ENCODE assay signal across 7 cellular contexts in genomic region chr21:44133708-44134057, GRCh38. TPM values are rescaled to one million over a fixed set of nuclear protein-coding genes. Genes with fewer than 3 reads are reported as not detected.
DNase-seq lines count a peak whose midpoint lies in the region; ATAC-seq and TF ChIP-seq lines count a peak whose summit lies in the region.
"Not testable (repeated sequence)": the region's sequence is repeated elsewhere in the genome, so short reads cannot be mapped to it uniquely, and the experiment has no call there.

No MANE protein-coding gene starts in this region.

- not testable (repeated sequence) for H3K4me1 Mint-ChIP-seq in activated naive CD4-positive, alpha-beta T cell treated with anti-CD3 and anti-CD28 coated beads, Interleukin-2, amount 10 ng/mL, durations not matched to agents 7 days and 5 days

- H3K36me3 Mint-ChIP-seq in activated naive CD4-positive, alpha-beta T cell treated with anti-CD3 and anti-CD28 coated beads, Interleukin-2, amount 10 ng/mL, durations not matched to agents 7 days and 5 days, result not testable (repeated sequence)

- TF ChIP-seq CTCF in GM12864 (IDR thresholded peaks at IDR 0.05; ENCODE audit: low read depth, low read length, missing control alignments); PC-9 (conservative IDR thresholded peaks at IDR 0.05); fibroblast of pulmonary artery (IDR thresholded peaks at IDR 0.05; ENCODE audit: low read length, missing control alignments); lower lobe of right lung (IDR thresholded peaks at IDR 0.05): not testable (repeated sequence)

- intact Hi-C loops in PC-9 (cut with micrococcal nuclease; ENCODE audit: unreplicated experiment); lower lobe of right lung (cut with DNase I): not testable (repeated sequence)

- not testable (repeated sequence) for H3K9me3 Mint-ChIP-seq in activated naive CD4-positive, alpha-beta T cell treated with anti-CD3 and anti-CD28 coated beads, Interleukin-2, amount 10 ng/mL, durations not matched to agents 7 days and 5 days

- peak; percentile 3 for ATAC-seq in HG03025 (IDR thresholded peaks at IDR 0.05; ENCODE audit: low FRiP score, unreplicated experiment)
- peak in 1 of 2 donors; percentile 28 for ATAC-seq in lower lobe of right lung

- not testable (repeated sequence) for H4K20me1 ChIP-seq in GM23248 (ENCODE audit: insufficient read depth); PC-9 (ENCODE audit: insufficient read depth)

- CTCF ChIA-PET in PC-9 (lab: Charles Lee); activated naive CD4-positive, alpha-beta T cell treated with anti-CD3 and anti-CD28 coated beads, Interleukin-2, amount 10 ng/mL, durations not matched to agents 7 days and 5 days (lab: Charles Lee): not testable (repeated sequence)

- TSS peak; percentile 75 for BruUV-seq in PC-9 (replicated peaks; lab: Mats Ljungman, UMichigan)

- H3K4me3 Mint-ChIP-seq in activated naive CD4-positive, alpha-beta T cell treated with anti-CD3 and anti-CD28 coated beads, Interleukin-2, amount 10 ng/mL, durations not matched to agents 7 days and 5 days, result peak overlapping the region; percentile 57

- H3K4me1 ChIP-seq in GM23248 (ENCODE audit: insufficient read depth); PC-9 (replicated peaks; ENCODE audit: insufficient read depth); lower lobe of right lung: not testable (repeated sequence)

- not testable (repeated sequence) for H3K27me3 Mint-ChIP-seq in activated naive CD4-positive, alpha-beta T cell treated with anti-CD3 and anti-CD28 coated beads, Interleukin-2, amount 10 ng/mL, durations not matched to agents 7 days and 5 days

- not testable (repeated sequence) for DNase-seq in GM12864 (ENCODE audit: low read depth); GM23248; PC-9; activated naive CD4-positive, alpha-beta T cell treated with anti-CD3 and anti-CD28 coated beads, Interleukin-2, amount 10 ng/mL, durations not matched to agents 7 days and 5 days; fibroblast of pulmonary artery (ENCODE audit: low read depth); lower lobe of right lung

- not testable (repeated sequence) for H3K36me3 ChIP-seq in GM23248 (ENCODE audit: low read depth); PC-9 (ENCODE audit: low read depth); lower lobe of right lung

- not testable (repeated sequence) for H2AFZ ChIP-seq in GM23248, PC-9

- not testable (repeated sequence) for H3K27ac Mint-ChIP-seq in activated naive CD4-positive, alpha-beta T cell treated with anti-CD3 and anti-CD28 coated beads, Interleukin-2, amount 10 ng/mL, durations not matched to agents 7 days and 5 days

- H3K4me3 ChIP-seq in GM12864 (ENCODE audit: low read depth, low read length) (peak overlapping the region; percentile 44), GM23248 (peak overlapping the region; percentile 51; the same call in 1 of the 2 replicates), fibroblast of pulmonary artery (replicated peaks; ENCODE audit: low read depth, low read length) (peak overlapping the region; percentile 44), lower lobe of right lung (peak overlapping the region; percentile 42)
- H3K4me3 ChIP-seq in PC-9, result not testable (repeated sequence)

- not testable (repeated sequence) for H3K4me2 ChIP-seq in GM23248 (ENCODE audit: unreplicated experiment); PC-9

- POLR2A ChIA-PET in PC-9 (lab: Charles Lee; ENCODE audit: unreplicated experiment), result not testable (repeated sequence)

- not testable (repeated sequence) for H3K9me2 ChIP-seq in GM23248 (ENCODE audit: insufficient read depth); PC-9 (ENCODE audit: insufficient read depth)

- not testable (repeated sequence) for H3K79me2 ChIP-seq in GM23248 (ENCODE audit: insufficient read depth); PC-9 (ENCODE audit: low read depth)

- whole genome bisulfite sequencing in GM23248 (ENCODE audit: low coverage in 1 of 2, low lambda C conversion rate in 2 of 2, missing lambda C conversion rate in 2 of 2), 2 experiments, result no CpG with 5 or more reads among the region's 35 CpGs

- in situ Hi-C loops in GM23248 (cut with MboI), result not testable (repeated sequence)

- peak overlapping the region; percentile 38; the same call in 1 of the 2 replicates for H3K9ac ChIP-seq in GM23248

- H3K9me3 ChIP-seq in GM23248 (ENCODE audit: low read depth); PC-9 (ENCODE audit: insufficient read depth, low read depth); lower lobe of right lung: not testable (repeated sequence)

- H3K27ac ChIP-seq in GM23248, PC-9, lower lobe of right lung: not testable (repeated sequence)

- not testable (repeated sequence) for H3K27me3 ChIP-seq in GM23248 (replicated peaks; ENCODE audit: insufficient read depth); PC-9 (ENCODE audit: insufficient read depth, low read depth); lower lobe of right lung (ENCODE audit: low read depth)

- not testable (repeated sequence) for H3F3A ChIP-seq in GM23248 (ENCODE audit: insufficient read depth); PC-9 (ENCODE audit: insufficient read depth, low read depth)

RNA-seq across cellular contexts. Expression of gene GATD3, which starts 0.2 kb away (rescaled TPM):
- 39.6 and 45.7 TPM in 2 replicates for total RNA-seq in GM23248 (2014; rRNA removed; shearing (Covaris generic))
- 49.1 and 50.9 TPM in 2 replicates for polyA plus RNA-seq in GM23248 (2016; fragmentation: Nextera tagmentation; extraction: Ambion mirVana)
- total RNA-seq in PC-9 (2021) (49.1 and 67.7 TPM in 2 replicates), lower lobe of right lung (37.1 TPM)

RNA-seq across cellular contexts. Expression of gene PWP2, which starts 26.5 kb away (rescaled TPM):
- 16.1 and 16.3 TPM in 2 replicates for total RNA-seq in GM23248 (2014; rRNA removed; shearing (Covaris generic))
- 11.2 and 12.8 TPM in 2 replicates for polyA plus RNA-seq in GM23248 (2016; fragmentation: Nextera tagmentation; extraction: Ambion mirVana)
- total RNA-seq in PC-9 (2021) (22.6 and 22.9 TPM in 2 replicates), lower lobe of right lung (10.9 TPM)
